Comparison of ENCODE assay signal across 2 cellular contexts in the genomic region with DNA sequence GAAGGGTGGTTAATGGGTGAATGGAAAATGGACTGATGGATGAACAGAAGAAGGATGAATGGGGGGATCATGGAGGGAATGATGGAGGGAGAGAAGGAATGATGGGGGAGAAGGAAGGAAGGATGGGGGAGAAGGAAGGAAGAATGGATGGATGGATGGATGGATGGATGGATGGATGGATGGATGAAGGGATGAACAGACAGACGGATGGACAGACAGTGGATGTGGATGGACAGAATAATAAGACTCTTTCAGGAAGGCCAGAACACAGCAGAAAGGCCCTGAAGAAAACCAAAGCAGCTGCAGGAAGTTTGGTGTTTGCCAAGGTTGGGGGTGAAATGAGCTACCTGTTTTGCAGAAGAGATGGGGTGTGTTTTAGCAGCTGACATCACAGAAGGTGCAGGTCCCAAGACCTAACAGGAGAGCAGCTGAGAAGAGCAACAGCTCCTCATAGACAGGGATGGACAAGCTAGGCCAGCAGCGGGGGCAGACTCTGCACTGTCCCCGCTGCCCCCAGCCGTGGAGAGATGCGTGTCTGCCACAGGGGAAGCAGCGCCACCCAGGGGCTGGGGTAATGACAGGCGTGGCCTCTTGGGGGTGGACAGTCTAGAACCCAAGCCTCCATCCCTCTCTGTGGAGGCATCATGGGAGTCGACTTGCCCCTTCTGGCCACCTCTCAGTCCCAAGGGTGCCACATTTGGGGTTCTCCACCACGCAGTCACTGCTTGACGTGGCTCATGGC.
TF ChIP-seq lines count a peak whose summit lies in the region.

No MANE protein-coding gene starts in this region.

TF ChIP-seq in HCT116, 20 proteins besides CTCF, POLR2A, EP300 and RAD21:
- TF ChIP-seq SIN3A (IDR thresholded peaks at IDR 0.05; ENCODE audit: low read depth): no peak
- TF ChIP-seq, protein P1, sequence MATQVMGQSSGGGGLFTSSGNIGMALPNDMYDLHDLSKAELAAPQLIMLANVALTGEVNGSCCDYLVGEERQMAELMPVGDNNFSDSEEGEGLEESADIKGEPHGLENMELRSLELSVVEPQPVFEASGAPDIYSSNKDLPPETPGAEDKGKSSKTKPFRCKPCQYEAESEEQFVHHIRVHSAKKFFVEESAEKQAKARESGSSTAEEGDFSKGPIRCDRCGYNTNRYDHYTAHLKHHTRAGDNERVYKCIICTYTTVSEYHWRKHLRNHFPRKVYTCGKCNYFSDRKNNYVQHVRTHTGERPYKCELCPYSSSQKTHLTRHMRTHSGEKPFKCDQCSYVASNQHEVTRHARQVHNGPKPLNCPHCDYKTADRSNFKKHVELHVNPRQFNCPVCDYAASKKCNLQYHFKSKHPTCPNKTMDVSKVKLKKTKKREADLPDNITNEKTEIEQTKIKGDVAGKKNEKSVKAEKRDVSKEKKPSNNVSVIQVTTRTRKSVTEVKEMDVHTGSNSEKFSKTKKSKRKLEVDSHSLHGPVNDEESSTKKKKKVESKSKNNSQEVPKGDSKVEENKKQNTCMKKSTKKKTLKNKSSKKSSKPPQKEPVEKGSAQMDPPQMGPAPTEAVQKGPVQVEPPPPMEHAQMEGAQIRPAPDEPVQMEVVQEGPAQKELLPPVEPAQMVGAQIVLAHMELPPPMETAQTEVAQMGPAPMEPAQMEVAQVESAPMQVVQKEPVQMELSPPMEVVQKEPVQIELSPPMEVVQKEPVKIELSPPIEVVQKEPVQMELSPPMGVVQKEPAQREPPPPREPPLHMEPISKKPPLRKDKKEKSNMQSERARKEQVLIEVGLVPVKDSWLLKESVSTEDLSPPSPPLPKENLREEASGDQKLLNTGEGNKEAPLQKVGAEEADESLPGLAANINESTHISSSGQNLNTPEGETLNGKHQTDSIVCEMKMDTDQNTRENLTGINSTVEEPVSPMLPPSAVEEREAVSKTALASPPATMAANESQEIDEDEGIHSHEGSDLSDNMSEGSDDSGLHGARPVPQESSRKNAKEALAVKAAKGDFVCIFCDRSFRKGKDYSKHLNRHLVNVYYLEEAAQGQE (IDR thresholded peaks at IDR 0.05; ENCODE audit: low read depth): no peak
- no peak for TF ChIP-seq ATF3 (IDR thresholded peaks at IDR 0.05)
- TF ChIP-seq ELF1 (IDR thresholded peaks at IDR 0.05; ENCODE audit: borderline replicate concordance, low read depth): no peak
- no peak for TF ChIP-seq ZNF274 (IDR thresholded peaks at IDR 0.05; ENCODE audit: low read depth, low read length)
- no peak for TF ChIP-seq SP1 (IDR thresholded peaks at IDR 0.05; ENCODE audit: low read depth)
- no peak for TF ChIP-seq TCF7L2 (IDR thresholded peaks at IDR 0.05; ENCODE audit: borderline replicate concordance, extremely low read depth, insufficient read depth, insufficient read length)
- TF ChIP-seq, protein P2, sequence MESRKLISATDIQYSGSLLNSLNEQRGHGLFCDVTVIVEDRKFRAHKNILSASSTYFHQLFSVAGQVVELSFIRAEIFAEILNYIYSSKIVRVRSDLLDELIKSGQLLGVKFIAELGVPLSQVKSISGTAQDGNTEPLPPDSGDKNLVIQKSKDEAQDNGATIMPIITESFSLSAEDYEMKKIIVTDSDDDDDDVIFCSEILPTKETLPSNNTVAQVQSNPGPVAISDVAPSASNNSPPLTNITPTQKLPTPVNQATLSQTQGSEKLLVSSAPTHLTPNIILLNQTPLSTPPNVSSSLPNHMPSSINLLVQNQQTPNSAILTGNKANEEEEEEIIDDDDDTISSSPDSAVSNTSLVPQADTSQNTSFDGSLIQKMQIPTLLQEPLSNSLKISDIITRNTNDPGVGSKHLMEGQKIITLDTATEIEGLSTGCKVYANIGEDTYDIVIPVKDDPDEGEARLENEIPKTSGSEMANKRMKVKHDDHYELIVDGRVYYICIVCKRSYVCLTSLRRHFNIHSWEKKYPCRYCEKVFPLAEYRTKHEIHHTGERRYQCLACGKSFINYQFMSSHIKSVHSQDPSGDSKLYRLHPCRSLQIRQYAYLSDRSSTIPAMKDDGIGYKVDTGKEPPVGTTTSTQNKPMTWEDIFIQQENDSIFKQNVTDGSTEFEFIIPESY (IDR thresholded peaks at IDR 0.05; ENCODE audit: extremely low read depth, insufficient replicate concordance, low read length): no peak
- no peak for TF ChIP-seq JUND (IDR thresholded peaks at IDR 0.05)
- no peak for TF ChIP-seq MAX (IDR thresholded peaks at IDR 0.05)
- no peak for TF ChIP-seq EGR1 (IDR thresholded peaks at IDR 0.05; ENCODE audit: low read depth)
TF ChIP-seq in HCT116: peak in this region for 0.

TF ChIP-seq in K562, 482 proteins besides CTCF, POLR2A, EP300 and RAD21:
- no peak for TF ChIP-seq ZNF586 (CRISPR knock-in tag; conservative IDR thresholded peaks at IDR 0.05)
- no peak for TF ChIP-seq ZFX (CRISPR knock-in tag; IDR thresholded peaks at IDR 0.05)
- no peak for TF ChIP-seq ETV5 (CRISPR knock-in tag; IDR thresholded peaks at IDR 0.05; ENCODE audit: low read depth)
- TF ChIP-seq ZNF655 (CRISPR knock-in tag; IDR thresholded peaks at IDR 0.05): no peak
- TF ChIP-seq CBFA2T2 (conservative IDR thresholded peaks at IDR 0.05): no peak
- no peak for TF ChIP-seq CBX8 (IDR thresholded peaks at IDR 0.05; ENCODE audit: borderline replicate concordance, extremely low read depth, low read depth, low read length, poor library complexity, severe bottlenecking)
- TF ChIP-seq, protein P3, sequence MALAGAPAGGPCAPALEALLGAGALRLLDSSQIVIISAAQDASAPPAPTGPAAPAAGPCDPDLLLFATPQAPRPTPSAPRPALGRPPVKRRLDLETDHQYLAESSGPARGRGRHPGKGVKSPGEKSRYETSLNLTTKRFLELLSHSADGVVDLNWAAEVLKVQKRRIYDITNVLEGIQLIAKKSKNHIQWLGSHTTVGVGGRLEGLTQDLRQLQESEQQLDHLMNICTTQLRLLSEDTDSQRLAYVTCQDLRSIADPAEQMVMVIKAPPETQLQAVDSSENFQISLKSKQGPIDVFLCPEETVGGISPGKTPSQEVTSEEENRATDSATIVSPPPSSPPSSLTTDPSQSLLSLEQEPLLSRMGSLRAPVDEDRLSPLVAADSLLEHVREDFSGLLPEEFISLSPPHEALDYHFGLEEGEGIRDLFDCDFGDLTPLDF (CRISPR knock-in tag; IDR thresholded peaks at IDR 0.05): no peak
- no peak for TF ChIP-seq CBX5 (IDR thresholded peaks at IDR 0.05; ENCODE audit: borderline replicate concordance, low read depth)
- no peak for TF ChIP-seq RBM25 (IDR thresholded peaks at IDR 0.05; ENCODE audit: low read depth, low read length, severe bottlenecking)
